8 cellular contexts compared by ENCODE assay signal in the genomic region with DNA sequence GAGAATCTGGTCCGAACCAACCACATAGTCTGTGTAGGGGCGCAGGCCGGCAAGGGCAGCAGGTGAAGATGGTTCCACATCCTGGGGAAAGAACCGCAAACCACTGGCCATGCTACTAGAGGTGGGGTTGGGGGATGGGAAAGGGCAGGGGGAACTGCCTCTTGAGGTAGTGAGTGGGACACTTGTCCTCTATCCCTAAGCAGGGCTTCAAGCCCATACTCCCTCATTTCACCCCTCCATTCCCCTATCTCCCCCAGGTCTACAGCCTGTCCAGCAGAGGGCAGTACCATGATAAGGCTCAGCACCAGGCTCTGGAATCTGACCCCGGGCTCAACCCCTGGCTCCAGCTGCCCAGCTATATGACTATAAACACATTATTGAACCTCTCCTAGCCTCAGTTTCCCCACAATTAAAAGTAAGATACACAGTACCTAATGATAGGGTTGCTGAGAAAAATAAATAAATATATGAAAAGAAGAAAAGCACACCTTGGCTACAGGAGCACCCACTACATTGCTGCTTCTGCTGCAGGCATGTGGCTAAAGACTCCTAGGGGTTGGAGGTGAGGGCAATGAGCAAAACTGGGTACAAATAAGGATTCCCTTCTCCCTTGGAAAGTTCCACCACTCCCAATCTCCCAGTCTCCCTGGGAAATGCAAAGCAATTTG. TPM values are rescaled to one million over a fixed set of nuclear protein-coding genes. Genes with fewer than 3 reads are reported as not detected.
DNase-seq lines count a peak whose midpoint lies in the region; ATAC-seq and TF ChIP-seq lines count a peak whose summit lies in the region.

No MANE protein-coding gene starts in this region.

- H3K4me1 Mint-ChIP-seq in CD4-positive, CD25-positive, alpha-beta regulatory T cell = peaks cover 14 to 48% (median 30%) of the 10 kb centered on the region in 4 donors
- peaks cover 45 to 50% (median 49%) of the 10 kb centered on the region in 3 donors for H3K4me1 Mint-ChIP-seq in naive B cell

- H3K27ac Mint-ChIP-seq in CD4-positive, CD25-positive, alpha-beta regulatory T cell = peak overlapping the region; percentile 20 to 84 (median 73)
- H3K27ac Mint-ChIP-seq in naive B cell = peak overlapping the region; percentile 10 to 84 (median 50)

- H3K4me3 ChIP-seq in CD4-positive, CD25-positive, alpha-beta regulatory T cell (ENCODE audit: low read depth, low read length) = no peak overlapping the region

- H3K36me3 ChIP-seq in CD4-positive, CD25-positive, alpha-beta regulatory T cell (ENCODE audit: control insufficient read depth, insufficient read depth, low read length) = peaks cover 37% of the 10 kb centered on the region

- peaks cover 4% of the 10 kb centered on the region for H3K27me3 Mint-ChIP-seq in CD4-positive, CD25-positive, alpha-beta regulatory T cell
- no peaks in the 10 kb centered on the region for H3K27me3 Mint-ChIP-seq in naive B cell

- peak; percentile 83 for TF ChIP-seq CTCF in VCaP (conservative IDR thresholded peaks at IDR 0.05)

- peak overlapping the region; percentile 19 for H3K27ac ChIP-seq in CD4-positive, CD25-positive, alpha-beta regulatory T cell (ENCODE audit: insufficient read depth, low read length, poor library complexity, severe bottlenecking)
- H3K27ac ChIP-seq in VCaP = no peak overlapping the region

- H3K4me1 ChIP-seq in CD4-positive, CD25-positive, alpha-beta regulatory T cell (ENCODE audit: control insufficient read depth, insufficient read depth, low read length, poor library complexity, severe bottlenecking) = peaks cover 17% of the 10 kb centered on the region

- H3K9me3 ChIP-seq in CD4-positive, CD25-positive, alpha-beta regulatory T cell (ENCODE audit: control insufficient read depth in 2 of 2, low read length in 2 of 2) = no peaks in the 10 kb centered on the region

- ATAC-seq in CD4-positive, CD25-positive, alpha-beta regulatory T cell (ENCODE audit: low read depth in 2 of 2) = peak; percentile 62 to 66
- ATAC-seq in GM19035 (IDR thresholded peaks at IDR 0.05; ENCODE audit: unreplicated experiment) = peak; percentile 73
- ATAC-seq in naive B cell (ENCODE audit: low read depth in 2 of 2) = peak; percentile 77 to 84

- DNase-seq in CD4-positive, CD25-positive, alpha-beta regulatory T cell = peak; percentile 34 to 63 (median 45)
- DNase-seq in HuH-7 (ENCODE audit: low spot score) (peak; percentile 91), dermis blood vessel endothelial cell (peak; percentile 71), naive B cell (peak; percentile 42), cerebellar nuclear complex (lab: John Stamatoyannopoulos, UW) (no peak), inferior parietal cortex (ENCODE audit: extremely low spot score) (no peak)

- no peaks in the 10 kb centered on the region for H3K27me3 ChIP-seq in CD4-positive, CD25-positive, alpha-beta regulatory T cell (ENCODE audit: control insufficient read depth, insufficient read depth, low read length)

- peak overlapping the region in 1 of 4 donors; percentile 55 for H3K4me3 Mint-ChIP-seq in CD4-positive, CD25-positive, alpha-beta regulatory T cell
- H3K4me3 Mint-ChIP-seq in naive B cell = peak overlapping the region in 2 of 8 donors; percentile 5 to 19

- H3K9me3 Mint-ChIP-seq in CD4-positive, CD25-positive, alpha-beta regulatory T cell = no peaks in the 10 kb centered on the region
- no peaks in the 10 kb centered on the region for H3K9me3 Mint-ChIP-seq in naive B cell

- peaks cover 9% of the 10 kb centered on the region for H3K36me3 Mint-ChIP-seq in CD4-positive, CD25-positive, alpha-beta regulatory T cell
- no peaks in the 10 kb centered on the region for H3K36me3 Mint-ChIP-seq in naive B cell

RNA-seq across cellular contexts. Expression of gene GORASP1, which starts 6.3 kb away (rescaled TPM):
- 34.0 TPM for total RNA-seq in CD4-positive, CD25-positive, alpha-beta regulatory T cell
- 10 to 100 TPM; 18.5 to 29.7 (median 20.5) TPM for polyA plus RNA-seq in CD4-positive, CD25-positive, alpha-beta regulatory T cell
- total RNA-seq in dermis blood vessel endothelial cell = 36.4 and 41.2 TPM in 2 replicates
- 10 to 100 TPM; 19.7 to 36.7 (median 27.2) TPM for polyA plus RNA-seq in naive B cell (ENCODE audit: low read depth in 6 of 6)

RNA-seq across cellular contexts. Expression of gene TTC21A, which starts 6.3 kb away (rescaled TPM):
- total RNA-seq in CD4-positive, CD25-positive, alpha-beta regulatory T cell = 4.1 TPM
- 1 to 10 TPM in 2 of 4 donors, under 1 TPM in 2; 0.41 to 2.7 (median 1.0) TPM for polyA plus RNA-seq in CD4-positive, CD25-positive, alpha-beta regulatory T cell
- total RNA-seq in dermis blood vessel endothelial cell = 1.5 and 1.9 TPM in 2 replicates
- polyA plus RNA-seq in naive B cell (ENCODE audit: low read depth in 6 of 6) = 10 to 100 TPM in 4 of 6 donors, 1 to 10 TPM in 2; 3.8 to 14.8 (median 11.2) TPM

RNA-seq across cellular contexts. Expression of gene WDR48, which starts 49.3 kb away (rescaled TPM):
- total RNA-seq in CD4-positive, CD25-positive, alpha-beta regulatory T cell = 104 TPM
- polyA plus RNA-seq in CD4-positive, CD25-positive, alpha-beta regulatory T cell = 10 to 100 TPM; 46.7 to 70.6 (median 49.9) TPM
- 52.3 and 57.3 TPM in 2 replicates for total RNA-seq in dermis blood vessel endothelial cell
- 10 to 100 TPM; 23.5 to 66.0 (median 54.3) TPM for polyA plus RNA-seq in naive B cell (ENCODE audit: low read depth in 6 of 6)

RNA-seq across cellular contexts. Expression of gene SCN11A, which starts 49.4 kb away (rescaled TPM):
- total RNA-seq in CD4-positive, CD25-positive, alpha-beta regulatory T cell = not detected
- polyA plus RNA-seq in CD4-positive, CD25-positive, alpha-beta regulatory T cell = under 1 TPM in 1 of 4 donors, not detected in 3; 0.13 TPM
- under 0.01 TPM in 1 of 2 replicates, not detected in the other for total RNA-seq in dermis blood vessel endothelial cell
- polyA plus RNA-seq in naive B cell (ENCODE audit: low read depth in 6 of 6) = under 1 TPM in 1 of 6 donors, not detected in 5; 0.06 TPM

RNA-seq across cellular contexts. Expression of gene CSRNP1, which starts 52.2 kb away (rescaled TPM):
- 300 TPM for total RNA-seq in CD4-positive, CD25-positive, alpha-beta regulatory T cell
- 10 to 100 TPM; 12.5 to 24.1 (median 14.7) TPM for polyA plus RNA-seq in CD4-positive, CD25-positive, alpha-beta regulatory T cell
- total RNA-seq in dermis blood vessel endothelial cell = 9.2 and 15.1 TPM in 2 replicates
- polyA plus RNA-seq in naive B cell (ENCODE audit: low read depth in 6 of 6) = 10 to 100 TPM; 47.3 to 99.7 (median 64.4) TPM

Comparison
In these comparisons a context has a peak if more than half of its experiments do, and no peak if none do; other contexts are left out.
1. DNase-seq: peak in CD4-positive, CD25-positive, alpha-beta regulatory T cell (3 of 3), HuH-7 (single experiment), dermis blood vessel endothelial cell (single experiment) and naive B cell (single experiment); none in cerebellar nuclear complex (0 of 2) and inferior parietal cortex (single experiment).
2. Peak in every context shown above with its lines, with median percentiles within 50 percentile points of each other: ATAC-seq.